1 cellular context compared by ENCODE assay signal in genomic region chr10:72086466-72087391, GRCh38.
TF ChIP-seq lines count a peak whose summit lies in the region.

No MANE protein-coding gene starts in this region.

TF ChIP-seq in HepG2, 621 proteins besides CTCF, POLR2A, EP300 and RAD21 (continued from another document and continues in another):
- TF ChIP-seq NFAT5 (CRISPR knock-in tag; IDR thresholded peaks at IDR 0.05) = no peak
- no peak for TF ChIP-seq ZNF142 (CRISPR knock-in tag; IDR thresholded peaks at IDR 0.05)
- TF ChIP-seq TAF15 (IDR thresholded peaks at IDR 0.05; ENCODE audit: low read depth, low read length, poor library complexity, severe bottlenecking) = no peak
- TF ChIP-seq FOXK2 (IDR thresholded peaks at IDR 0.05) = no peak
- no peak for TF ChIP-seq TOE1 (CRISPR knock-in tag; IDR thresholded peaks at IDR 0.05)
- TF ChIP-seq FOXP4 (CRISPR knock-in tag; IDR thresholded peaks at IDR 0.05) = no peak
- no peak; the same call in 1 of the 2 replicates for TF ChIP-seq KDM3A (CRISPR knock-in tag; IDR thresholded peaks at IDR 0.05; ENCODE audit: low read depth)
- TF ChIP-seq CSRNP1 (CRISPR knock-in tag; IDR thresholded peaks at IDR 0.05) = 0 out of 2 replicates have a peak, but pooled peaks have one; percentile 39
- TF ChIP-seq RBM22 (optimal IDR thresholded peaks at IDR 0.05; ENCODE audit: low read length) = no peak
- no peak for TF ChIP-seq TIGD3 (CRISPR knock-in tag; IDR thresholded peaks at IDR 0.05; ENCODE audit: borderline replicate concordance)
- TF ChIP-seq DMTF1 (CRISPR knock-in tag; IDR thresholded peaks at IDR 0.05) = no peak
- TF ChIP-seq EHMT2 (IDR thresholded peaks at IDR 0.05; ENCODE audit: borderline replicate concordance, low read depth, low read length) = no peak
- no peak for TF ChIP-seq ZBTB26 (CRISPR knock-in tag; IDR thresholded peaks at IDR 0.05; ENCODE audit: borderline replicate concordance)
- TF ChIP-seq ZNF550 (CRISPR knock-in tag; IDR thresholded peaks at IDR 0.05; ENCODE audit: borderline replicate concordance) = no peak
- TF ChIP-seq PRMT3 (CRISPR knock-in tag; IDR thresholded peaks at IDR 0.05; ENCODE audit: borderline replicate concordance, low read depth) = no peak
- TF ChIP-seq HOMEZ (CRISPR knock-in tag; IDR thresholded peaks at IDR 0.05; ENCODE audit: low read depth) = no peak
- peak; percentile 27; the same call in 1 of the 2 replicates for TF ChIP-seq PHF21A (CRISPR knock-in tag; IDR thresholded peaks at IDR 0.05)
- TF ChIP-seq CSRNP2 (CRISPR knock-in tag; conservative IDR thresholded peaks at IDR 0.05; ENCODE audit: low read depth) = no peak
- TF ChIP-seq ZNF121 (CRISPR knock-in tag; IDR thresholded peaks at IDR 0.05) = no peak
- no peak for TF ChIP-seq NRL (CRISPR knock-in tag; IDR thresholded peaks at IDR 0.05; ENCODE audit: borderline replicate concordance)
- TF ChIP-seq ELK4 (CRISPR knock-in tag; IDR thresholded peaks at IDR 0.05; ENCODE audit: borderline replicate concordance) = no peak
- peak; percentile 56; the same call in 1 of the 2 replicates for TF ChIP-seq ZNF768 (CRISPR knock-in tag; IDR thresholded peaks at IDR 0.05)
